ENCODE assay signal across 21 cellular contexts in the genomic region with DNA sequence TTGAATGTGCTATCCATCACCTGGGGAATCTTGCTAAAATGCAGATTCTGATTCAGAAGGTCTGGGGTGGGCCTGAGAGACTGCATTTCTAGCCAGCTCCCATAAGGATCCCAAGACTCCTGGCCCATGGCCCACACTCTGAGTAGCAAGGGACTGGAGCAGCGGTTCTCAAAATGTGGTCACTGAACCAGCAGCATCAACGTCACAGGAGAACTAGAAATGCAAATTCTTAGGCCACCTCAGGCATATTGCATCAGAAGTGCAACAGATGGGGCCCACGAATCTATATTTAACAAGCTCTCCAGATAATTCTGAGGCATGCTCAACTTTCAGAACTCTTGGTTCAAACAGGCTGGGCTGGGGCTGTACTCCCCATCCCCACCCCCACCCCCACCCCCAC.
DNase-seq lines count a peak whose midpoint lies in the region; ATAC-seq and TF ChIP-seq lines count a peak whose summit lies in the region.
"Had no signal": no experiment of that assay in that cellular context is flagged by ENCODE, and none has a peak within 500 bp of the region (broad histone marks: within the 10 kb centered on the region; RNA-seq: fewer than 3 reads in every experiment).

No MANE protein-coding gene starts in this region.

- H3K36me3 ChIP-seq in Karpas-422 (ENCODE audit: insufficient read depth, low read length), result no peaks in the 10 kb centered on the region
- no peaks in the 10 kb centered on the region for H3K36me3 ChIP-seq in esophagus muscularis mucosa

- peak; percentile 55 for ATAC-seq in GM21723 (IDR thresholded peaks at IDR 0.05; ENCODE audit: unreplicated experiment)
- ATAC-seq in GM21526 (IDR thresholded peaks at IDR 0.05; ENCODE audit: low FRiP score, unreplicated experiment), result no peak
- ATAC-seq in left lobe of liver, result no peak

- 79% methylated on average over 3 of the region's 3 CpGs for WGBS in esophagus muscularis mucosa

- peaks cover 44% of the 10 kb centered on the region for H3K4me1 ChIP-seq in Karpas-422 (ENCODE audit: low read length)
- no peaks in the 10 kb centered on the region for H3K4me1 ChIP-seq in esophagus muscularis mucosa

- H3K27ac ChIP-seq in Karpas-422 (ENCODE audit: low read length), result no peak overlapping the region; the same call in 1 of the 2 replicates
- no peak overlapping the region for H3K27ac ChIP-seq in esophagus muscularis mucosa (replicated peaks in 1 of 4)
- H3K27ac ChIP-seq: HL-60, PC-9 had no signal

- no peaks in the 10 kb centered on the region for H3K9me3 ChIP-seq in Karpas-422 (ENCODE audit: low read length)
- H3K9me3 ChIP-seq in esophagus muscularis mucosa, result no peaks in the 10 kb centered on the region
- H3K9me3 ChIP-seq: SK-N-SH had no signal

- H3K27me3 ChIP-seq in Karpas-422 (ENCODE audit: low read length), result no peaks in the 10 kb centered on the region
- H3K27me3 ChIP-seq in esophagus muscularis mucosa, result no peaks in the 10 kb centered on the region

- H3K79me2 ChIP-seq in Karpas-422 (ENCODE audit: low read length), result no peaks in the 10 kb centered on the region

- no peak overlapping the region for H2AFZ ChIP-seq in Karpas-422 (ENCODE audit: low read length)
- H2AFZ ChIP-seq: PC-9 had no signal

- peak; percentile 76 for DNase-seq in Karpas-422
- DNase-seq in NOMO-1 treated with dmso at 0.1 percent for 144 hours (lab: John Stamatoyannopoulos, UW; ENCODE audit: unreplicated experiment), result peak; percentile 3
- peak; percentile 50 for DNase-seq in esophagus muscularis mucosa (ENCODE audit: extremely low spot score)
- DNase-seq in cerebellar nuclear complex (lab: John Stamatoyannopoulos, UW), result no peak
- no peak for DNase-seq in left lobe of liver (ENCODE audit: low spot score)
- DNase-seq: CD4-positive, CD25-positive, alpha-beta regulatory T cell; EL; GF-D8; KBM-7; NCI-H1417 treated with DMSO at 0.1 percent for 48 hours; NCI-H187; NCI-H446; NCI-H526; PC-9; RPMI8226; SHP77; SK-N-SH; T-helper 2 cell had no signal

- no peaks in the 10 kb centered on the region for H4K20me1 ChIP-seq in Karpas-422 (ENCODE audit: insufficient read depth, low read depth, low read length)

- no peaks in the 10 kb centered on the region for H3K9me2 ChIP-seq in Karpas-422 (replicated peaks; ENCODE audit: insufficient read depth, low read length)
- H3K9me2 ChIP-seq: SK-N-SH had no signal

- H3K9ac ChIP-seq in Karpas-422 (ENCODE audit: low read length), result peak overlapping the region; percentile 11; the same call in 1 of the 2 replicates
- H3K9ac ChIP-seq: SK-N-SH had no signal

- peak overlapping the region; percentile 29 for H3K4me2 ChIP-seq in Karpas-422 (ENCODE audit: low read depth, low read length, poor library complexity, severe bottlenecking)
- H3K4me2 ChIP-seq: PC-9, SK-N-SH had no signal

- H3K4me3 ChIP-seq in Karpas-422 (ENCODE audit: low read length) (no peak overlapping the region), esophagus muscularis mucosa (no peak overlapping the region)
- H3K4me3 ChIP-seq: PC-9 had no signal

- no peak for TF ChIP-seq EP300 in esophagus muscularis mucosa (IDR thresholded peaks at IDR 0.05)

- TF ChIP-seq POLR2A in esophagus muscularis mucosa (IDR thresholded peaks at IDR 0.05; ENCODE audit: low read depth), result no peak

- TF ChIP-seq CTCF in esophagus muscularis mucosa (IDR thresholded peaks at IDR 0.05), result no peak

- intact Hi-C loops in esophagus muscularis mucosa (cut with DNase I), result no loop called here

Comparison
In these comparisons a context has a peak if more than half of its experiments do, and no peak if none do; other contexts are left out.
1. DNase-seq: peak in Karpas-422 (single experiment), NOMO-1 treated with dmso at 0.1 percent for 144 hours (single experiment) and esophagus muscularis mucosa (single experiment); none in cerebellar nuclear complex (0 of 2) and left lobe of liver (single experiment).